In genomic region chr17:49414271-49414621, GRCh38 we compare ENCODE assay signal across 8 cellular contexts. TPM values are rescaled to one million over a fixed set of nuclear protein-coding genes. Genes with fewer than 3 reads are reported as not detected.
DNase-seq lines count a peak whose midpoint lies in the region; ATAC-seq and TF ChIP-seq lines count a peak whose summit lies in the region.

No MANE protein-coding gene starts in this region.

- no peaks in the 10 kb centered on the region for H3K9me3 ChIP-seq in duodenal mucosa (ENCODE audit: control insufficient read depth in 1 of 2, low read length in 2 of 2)
- H3K9me3 ChIP-seq in neural cell (ENCODE audit: low read length) = no peaks in the 10 kb centered on the region

- peaks cover 9% of the 10 kb centered on the region for H3K79me2 ChIP-seq in neural cell (replicated peaks; ENCODE audit: insufficient read depth, low read length)

- H4K20me1 ChIP-seq in neural cell (ENCODE audit: insufficient read depth) = no peaks in the 10 kb centered on the region

- H3K36me3 ChIP-seq in duodenal mucosa (ENCODE audit: control insufficient read depth in 1 of 2, insufficient read depth in 2 of 2, low read length in 2 of 2) (peaks cover 15 to 33% of the 10 kb centered on the region in 2 donors), neural cell (ENCODE audit: insufficient read depth, low read length) (no peaks in the 10 kb centered on the region)

- H3K9me3 Mint-ChIP-seq in IgD-negative memory B cell = no peaks in the 10 kb centered on the region

- H3K4me1 ChIP-seq in duodenal mucosa (ENCODE audit: control insufficient read depth in 1 of 2, insufficient read depth in 2 of 2, low read length in 2 of 2) = peaks cover 15 to 16% of the 10 kb centered on the region in 2 donors

- peak overlapping the region; percentile 65 for H3K27ac ChIP-seq in C4-2B
- H3K27ac ChIP-seq in duodenal mucosa (ENCODE audit: low read depth, low read length) = no peak overlapping the region
- H3K27ac ChIP-seq in neural cell (ENCODE audit: low read length) = no peak overlapping the region

- H3K27me3 ChIP-seq in duodenal mucosa (ENCODE audit: control insufficient read depth in 1 of 2, insufficient read depth in 2 of 2, low read length in 2 of 2) (no peaks in the 10 kb centered on the region), neural cell (ENCODE audit: insufficient read depth, low read depth, low read length) (no peaks in the 10 kb centered on the region)

- H2AFZ ChIP-seq in neural cell (ENCODE audit: low read depth, low read length) = peak overlapping the region; percentile 77

- H3K4me3 ChIP-seq in duodenal mucosa (ENCODE audit: low read depth in 1 of 2, low read length in 2 of 2) = peak overlapping the region; percentile 96 to 100
- peak overlapping the region; percentile 72 for H3K4me3 ChIP-seq in neural cell (ENCODE audit: low read length)

- H3K9me2 ChIP-seq in neural cell (ENCODE audit: insufficient read depth, low read length) = no peaks in the 10 kb centered on the region

- peaks cover 6 to 17% (median 14%) of the 10 kb centered on the region in 3 donors for H3K4me1 Mint-ChIP-seq in IgD-negative memory B cell

- TF ChIP-seq EP300 in neural cell (conservative IDR thresholded peaks at IDR 0.05; ENCODE audit: poor library complexity, severe bottlenecking) = no peak

- ATAC-seq in HG02870 (IDR thresholded peaks at IDR 0.05; ENCODE audit: unreplicated experiment) = no peak

- no peak for TF ChIP-seq RAD21 in neural cell (conservative IDR thresholded peaks at IDR 0.05)

- H3K4me2 ChIP-seq in neural cell (ENCODE audit: low read length) = peak overlapping the region; percentile 77

- no peak for DNase-seq in NCI-H1694 treated with DMSO at 0.1 percent for 48 hours (lab: John Stamatoyannopoulos, UW)
- DNase-seq in NCI-H128 (lab: John Stamatoyannopoulos, UW; ENCODE audit: unreplicated experiment) = no peak
- no peak for DNase-seq in activated CD8-positive, alpha-beta memory T cell treated with anti-CD3 and anti-CD28 coated beads, Interleukin-2, amount 50 U/mL, for 48 hours

- H3K4me3 Mint-ChIP-seq in IgD-negative memory B cell = peak overlapping the region; percentile 90 to 99 (median 98)

- no peaks in the 10 kb centered on the region for H3K27me3 Mint-ChIP-seq in IgD-negative memory B cell

- H3K9ac ChIP-seq in duodenal mucosa (ENCODE audit: low read depth in 1 of 2, low read length in 2 of 2) (peak overlapping the region; percentile 89 to 94), neural cell (ENCODE audit: low read length) (peak overlapping the region; percentile 64)

- H3K36me3 Mint-ChIP-seq in IgD-negative memory B cell = no peaks in the 10 kb centered on the region

- H3K27ac Mint-ChIP-seq in IgD-negative memory B cell = peak overlapping the region; percentile 39 to 95 (median 78)

- TF ChIP-seq CTCF in C4-2B (conservative IDR thresholded peaks at IDR 0.05) (no peak), neural cell (IDR thresholded peaks at IDR 0.05; ENCODE audit: poor library complexity, severe bottlenecking) (no peak)

- no peaks in the 10 kb centered on the region for H3F3A ChIP-seq in neural cell (ENCODE audit: insufficient read depth, low read length, poor library complexity, severe bottlenecking)

TF ChIP-seq in neural cell, 6 proteins besides CTCF, POLR2A, EP300 and RAD21:
- TF ChIP-seq MXI1 (conservative IDR thresholded peaks at IDR 0.05; ENCODE audit: poor library complexity, severe bottlenecking) (no peak), SMC3 (conservative IDR thresholded peaks at IDR 0.05; ENCODE audit: poor library complexity) (no peak), POLR2AphosphoS5 (IDR thresholded peaks at IDR 0.05) (no peak), REST (IDR thresholded peaks at IDR 0.05; ENCODE audit: borderline replicate concordance) (no peak), EZH2 (IDR thresholded peaks at IDR 0.05; ENCODE audit: borderline replicate concordance, insufficient read depth, low read length, poor library complexity, severe bottlenecking) (no peak), TAF1 (IDR thresholded peaks at IDR 0.05; ENCODE audit: low read depth) (no peak)

RNA-seq across cellular contexts. Expression of gene PHB1, which starts 0.4 kb away (rescaled TPM):
- polyA plus RNA-seq in IgD-negative memory B cell (132 TPM), neural cell (87.8 and 99.0 TPM in 2 replicates)
- 43.8 and 48.0 TPM in 2 replicates for polyA minus RNA-seq in neural cell

RNA-seq across cellular contexts. Expression of gene ZNF652, which starts 52.2 kb away (rescaled TPM):
- polyA plus RNA-seq in IgD-negative memory B cell (29.3 TPM), neural cell (16.8 and 26.7 TPM in 2 replicates)
- 48.5 and 64.0 TPM in 2 replicates for polyA minus RNA-seq in neural cell
